ENCODE assay signal across 8 cellular contexts in the genomic region with DNA sequence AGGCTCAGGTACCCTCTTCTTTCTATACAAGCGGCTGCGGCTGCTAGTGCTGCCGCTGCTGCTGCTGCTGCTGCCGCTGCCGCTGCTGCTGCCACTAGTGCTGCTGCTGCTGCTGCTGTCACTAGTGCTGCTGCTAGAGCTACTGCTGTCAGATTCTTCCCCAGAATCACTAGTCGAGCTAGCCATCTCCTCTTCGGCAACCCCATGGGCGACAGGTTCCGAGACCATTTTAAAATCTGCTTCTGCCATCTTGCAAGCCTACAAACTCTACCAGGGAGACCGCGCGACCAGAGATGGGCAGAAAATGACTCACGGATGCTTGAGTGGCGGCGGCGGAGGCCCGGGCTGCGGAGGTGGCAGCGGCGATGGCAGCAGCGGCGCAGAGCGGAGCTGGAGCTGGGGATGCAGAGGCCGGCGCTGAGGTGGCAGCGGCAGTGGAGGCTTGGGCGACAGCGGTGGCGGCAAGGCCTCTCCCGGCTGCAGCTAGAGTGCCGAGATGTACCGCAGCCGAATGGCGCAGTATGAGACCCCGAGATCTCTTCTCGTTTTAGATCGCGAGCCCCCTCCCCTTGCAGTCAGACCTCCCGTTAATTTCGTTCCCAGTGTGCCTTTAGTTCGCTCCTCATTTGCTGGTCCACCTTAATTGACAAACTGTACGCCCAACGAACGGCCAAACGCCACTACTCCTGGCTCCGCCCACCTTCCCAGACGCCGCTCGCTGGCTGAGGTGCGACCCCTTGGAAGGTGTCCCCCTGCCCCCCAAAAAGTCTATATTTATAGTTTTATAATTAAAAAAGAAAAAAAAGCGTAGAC. TPM values are rescaled to one million over a fixed set of nuclear protein-coding genes. Genes with fewer than 3 reads are reported as not detected.
A peak's percentile ranks its signal among the peaks of the same experiment; 100 is the strongest.
DNase-seq lines count a peak whose midpoint lies in the region; TF ChIP-seq lines count a peak whose summit lies in the region.

A gene with protein sequence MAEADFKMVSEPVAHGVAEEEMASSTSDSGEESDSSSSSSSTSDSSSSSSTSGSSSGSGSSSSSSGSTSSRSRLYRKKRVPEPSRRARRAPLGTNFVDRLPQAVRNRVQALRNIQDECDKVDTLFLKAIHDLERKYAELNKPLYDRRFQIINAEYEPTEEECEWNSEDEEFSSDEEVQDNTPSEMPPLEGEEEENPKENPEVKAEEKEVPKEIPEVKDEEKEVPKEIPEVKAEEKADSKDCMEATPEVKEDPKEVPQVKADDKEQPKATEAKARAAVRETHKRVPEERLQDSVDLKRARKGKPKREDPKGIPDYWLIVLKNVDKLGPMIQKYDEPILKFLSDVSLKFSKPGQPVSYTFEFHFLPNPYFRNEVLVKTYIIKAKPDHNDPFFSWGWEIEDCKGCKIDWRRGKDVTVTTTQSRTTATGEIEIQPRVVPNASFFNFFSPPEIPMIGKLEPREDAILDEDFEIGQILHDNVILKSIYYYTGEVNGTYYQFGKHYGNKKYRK (minus strand): TSS at position 523 of the 813 bp plus-strand sequence. CDS start 274 bp downstream, at position 249.

- H3K36me3 ChIP-seq in mesenchymal stem cell (ENCODE audit: control insufficient read depth in 1 of 2, insufficient read depth in 2 of 2, low read depth in 1 of 2, low read length in 2 of 2) = no peaks in the 10 kb centered on the region

- peaks cover 7% of the 10 kb centered on the region for H3K4me1 Mint-ChIP-seq in endothelial cell (ENCODE audit: unreplicated experiment)

- no peaks in the 10 kb centered on the region for H3K27me3 Mint-ChIP-seq in endothelial cell (ENCODE audit: unreplicated experiment)

- H2AFZ ChIP-seq in mesenchymal stem cell (ENCODE audit: low read depth, low read length) = peak within 1 kb of the TSS; percentile 60

- H3K9me3 ChIP-seq in mesenchymal stem cell (ENCODE audit: control insufficient read depth, low read length) = no peaks in the 10 kb centered on the region

- no peak within 1 kb of the TSS for H2BK12ac ChIP-seq in mesenchymal stem cell (ENCODE audit: low read length in 2 of 2)

- H3K4me1 ChIP-seq in mesenchymal stem cell (ENCODE audit: control insufficient read depth, insufficient read depth, low read depth, low read length) = no peaks in the 10 kb centered on the region

- H2BK5ac ChIP-seq in mesenchymal stem cell (ENCODE audit: low read depth, low read length, poor library complexity, severe bottlenecking) = no peak within 1 kb of the TSS

- peak within 1 kb of the TSS; percentile 96 for H3K4me3 Mint-ChIP-seq in endothelial cell (ENCODE audit: unreplicated experiment)

- no peak within 1 kb of the TSS for H3K23ac ChIP-seq in mesenchymal stem cell (ENCODE audit: low read length in 2 of 2)

- H3K4me3 ChIP-seq in AG10803 (ENCODE audit: low read length) (peak within 1 kb of the TSS; percentile 71), mesenchymal stem cell (ENCODE audit: insufficient read depth in 1 of 2, low read depth in 1 of 2, low read length in 2 of 2) (peak within 1 kb of the TSS; percentile 80 to 89)

- no peaks in the 10 kb centered on the region for H3K36me3 Mint-ChIP-seq in endothelial cell (ENCODE audit: low read depth, unreplicated experiment)

- DNase-seq in AG10803 (ENCODE audit: low read depth) = peak; percentile 72
- DNase-seq in GOT3 (lab: John Stamatoyannopoulos, UW) = peak; percentile 16
- DNase-seq in NCI-H345 (lab: John Stamatoyannopoulos, UW) = peak; percentile 88
- DNase-seq in activated CD8-positive, alpha-beta memory T cell treated with anti-CD3 and anti-CD28 coated beads, Interleukin-2, amount 50 U/mL, for 48 hours = peak; percentile 65
- DNase-seq in endothelial cell (ENCODE audit: low spot score) = peak; percentile 54
- DNase-seq in mesenchymal stem cell = peak; percentile 75
- peak; percentile 8 for DNase-seq in stimulated activated CD8-positive, alpha-beta memory T cell treated with anti-CD3 and anti-CD28 coated beads, Interleukin-12 subunit alpha, Interleukin-12 subunit beta, amount 100 ng/mL, for 1 hour (ENCODE audit: low read depth)
- DNase-seq in Kasumi-1 (lab: John Stamatoyannopoulos, UW) = no peak

- H3K9ac ChIP-seq in mesenchymal stem cell (ENCODE audit: low read length) = peak within 1 kb of the TSS; percentile 87

- TF ChIP-seq CTCF in AG10803 (conservative IDR thresholded peaks at IDR 0.05; ENCODE audit: low read length) (no peak), endothelial cell (IDR thresholded peaks at IDR 0.05; ENCODE audit: unreplicated experiment) (no peak)

- no peak within 1 kb of the TSS for H2AK5ac ChIP-seq in mesenchymal stem cell (ENCODE audit: low read length, severe bottlenecking)

- H3K79me1 ChIP-seq in mesenchymal stem cell (replicated peaks; ENCODE audit: low read length, poor library complexity, severe bottlenecking) = no peaks in the 10 kb centered on the region

- peak within 1 kb of the TSS; percentile 45 for H3K27ac ChIP-seq in mesenchymal stem cell (ENCODE audit: low read length, poor library complexity, severe bottlenecking)

- H3K27me3 ChIP-seq in mesenchymal stem cell (ENCODE audit: control insufficient read depth in 1 of 2, insufficient read depth in 1 of 2, low read length in 2 of 2) = peaks cover 0 to 21% of the 10 kb centered on the region in 2 experiments

- no peak within 1 kb of the TSS for H2BK120ac ChIP-seq in mesenchymal stem cell (ENCODE audit: low read depth, low read length)

- H3K27ac Mint-ChIP-seq in endothelial cell (ENCODE audit: unreplicated experiment) = peak within 1 kb of the TSS; percentile 76

- H3K18ac ChIP-seq in mesenchymal stem cell (ENCODE audit: low read depth in 1 of 2, low read length in 2 of 2) = peak within 1 kb of the TSS; percentile 70 to 75

- H3K4ac ChIP-seq in mesenchymal stem cell (ENCODE audit: low read depth in 1 of 2, low read length in 2 of 2) = no peak within 1 kb of the TSS

- H4K8ac ChIP-seq in mesenchymal stem cell (ENCODE audit: low read length) = peak within 1 kb of the TSS; percentile 28

- H3K4me2 ChIP-seq in mesenchymal stem cell (ENCODE audit: low read length, poor library complexity, severe bottlenecking) = peak within 1 kb of the TSS; percentile 63

- H2BK15ac ChIP-seq in mesenchymal stem cell (ENCODE audit: low read depth, poor library complexity, severe bottlenecking) = no peak within 1 kb of the TSS

- H4K91ac ChIP-seq in mesenchymal stem cell (ENCODE audit: low read length) = peak within 1 kb of the TSS; percentile 61

- no peaks in the 10 kb centered on the region for H3K9me3 Mint-ChIP-seq in endothelial cell (ENCODE audit: unreplicated experiment)

- no peak within 1 kb of the TSS for H3K14ac ChIP-seq in mesenchymal stem cell (ENCODE audit: low read length in 2 of 2)

- WGBS in mesenchymal stem cell = under 1% methylated on average over 35 of the region's 51 CpGs

RNA-seq across cellular contexts. Expression of the gene that starts here (rescaled TPM):
- 18.3 TPM for total RNA-seq in endothelial cell (ENCODE audit: unreplicated experiment)
- 2.0 TPM for polyA plus RNA-seq in mesenchymal stem cell (2013, experiment 1 of 2)
- polyA plus RNA-seq in mesenchymal stem cell (2013, experiment 2 of 2) = 2.1 TPM

Comparison
In these comparisons a context has a peak if more than half of its experiments do, and no peak if none do; other contexts are left out.
1. DNase-seq: peak in AG10803 (single experiment), GOT3 (single experiment), NCI-H345 (single experiment), activated CD8-positive, alpha-beta memory T cell treated with anti-CD3 and anti-CD28 coated beads, Interleukin-2, amount 50 U/mL, for 48 hours (single experiment), endothelial cell (single experiment), mesenchymal stem cell (single experiment) and stimulated activated CD8-positive, alpha-beta memory T cell treated with anti-CD3 and anti-CD28 coated beads, Interleukin-12 subunit alpha, Interleukin-12 subunit beta, amount 100 ng/mL, for 1 hour (single experiment); none in Kasumi-1 (0 of 2).